Comparison of ENCODE assay signal across 8 cellular contexts in the genomic region with DNA sequence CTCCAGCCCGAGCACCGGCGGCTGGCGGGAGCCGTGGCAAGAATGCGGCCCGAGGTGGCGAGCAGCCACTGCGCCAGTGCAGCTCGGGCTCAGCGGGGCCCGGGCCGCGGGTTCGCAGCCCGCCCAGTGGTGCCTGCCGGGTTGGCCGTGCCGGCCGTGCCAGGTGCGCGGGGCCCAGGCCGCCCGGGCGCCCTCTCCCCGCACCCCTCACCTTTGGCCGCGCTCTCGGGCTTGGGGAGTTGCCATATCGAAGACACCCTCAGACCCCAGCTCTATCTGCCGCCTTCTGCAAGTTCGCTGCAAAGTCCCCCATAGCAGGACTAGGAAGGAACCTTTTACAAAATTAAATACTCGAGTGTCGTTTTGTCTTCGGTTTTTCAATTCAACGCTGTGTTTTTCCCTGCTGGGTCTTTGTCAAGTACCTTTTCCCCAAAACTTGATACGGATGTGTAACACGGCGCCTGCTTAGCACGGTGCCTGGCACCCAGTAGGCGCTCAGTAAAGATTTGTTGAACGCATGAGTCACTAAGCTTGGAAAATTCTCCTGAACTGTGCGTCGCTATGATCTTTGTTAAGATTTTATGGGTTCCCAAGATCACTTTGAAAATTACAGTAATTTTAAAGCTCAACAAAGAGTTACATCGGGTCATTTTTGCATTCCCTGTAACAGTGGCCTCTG. TPM values are rescaled to one million over a fixed set of nuclear protein-coding genes. Genes with fewer than 3 reads are reported as not detected.
DNase-seq lines count a peak whose midpoint lies in the region; ATAC-seq and TF ChIP-seq lines count a peak whose summit lies in the region.

No MANE protein-coding gene starts in this region.

- H3K4me3 ChIP-seq in AG10803 (ENCODE audit: low read length) (peak overlapping the region; percentile 92), SJSA1 (peak overlapping the region; percentile 86), esophagus muscularis mucosa (peak overlapping the region; percentile 64 to 93 (median 85))

- H3K9me3 ChIP-seq in SJSA1 (replicated peaks) (no peaks in the 10 kb centered on the region), esophagus muscularis mucosa (no peaks in the 10 kb centered on the region)

- peak overlapping the region; percentile 95 for H3K4me3 Mint-ChIP-seq in nephron progenitor cell

- H3K27me3 Mint-ChIP-seq in nephron progenitor cell (ENCODE audit: low read depth, poor library complexity): peaks cover 13% of the 10 kb centered on the region

- no peak for TF ChIP-seq EP300 in esophagus muscularis mucosa (IDR thresholded peaks at IDR 0.05)

- H3K4me1 Mint-ChIP-seq in nephron progenitor cell: peaks cover 34% of the 10 kb centered on the region

- no peak for TF ChIP-seq POLR2A in esophagus muscularis mucosa (IDR thresholded peaks at IDR 0.05; ENCODE audit: low read depth)

- peak; percentile 8 for DNase-seq in AG10803 (ENCODE audit: low read depth)
- peak in 1 of 2 experiments; percentile 24 for DNase-seq in SJSA1 (ENCODE audit: low read depth in 1 of 2, low spot score in 2 of 2)
- DNase-seq in esophagus muscularis mucosa (ENCODE audit: extremely low spot score): no peak
- no peak for DNase-seq in nephron progenitor cell
- DNase-seq in SW 1271 (lab: John Stamatoyannopoulos, UW): no peak
- DNase-seq in Ammon's horn (ENCODE audit: low spot score): no peak
- DNase-seq in activated effector memory CD4-positive, alpha-beta T cell treated with Interleukin-2 at 50 U/mL for 16 hours: no peak

- WGBS in esophagus muscularis mucosa: 10% methylated on average over 25 of the region's 45 CpGs

- H3K27ac ChIP-seq in SJSA1 (peak overlapping the region; percentile 42), esophagus muscularis mucosa (replicated peaks in 1 of 4) (peak overlapping the region; percentile 90 to 94 (median 92))

- ATAC-seq in GM19468 (IDR thresholded peaks at IDR 0.05; ENCODE audit: extremely low read depth, unreplicated experiment): peak; percentile 7

- peaks cover 5% of the 10 kb centered on the region; the same call in 1 of the 2 replicates for H3K4me1 ChIP-seq in SJSA1 (replicated peaks)
- peaks cover 32 to 56% (median 49%) of the 10 kb centered on the region in 4 donors for H3K4me1 ChIP-seq in esophagus muscularis mucosa

- intact Hi-C loops in esophagus muscularis mucosa (cut with DNase I): loop anchor here (5.0 to 10.0 kb wide), 2 partner anchors 35 to 197 kb away; no protein-coding TSS in a partner anchor

- H3K36me3 Mint-ChIP-seq in nephron progenitor cell (ENCODE audit: low read depth): peaks cover 4% of the 10 kb centered on the region

- TF ChIP-seq CTCF in AG10803 (conservative IDR thresholded peaks at IDR 0.05; ENCODE audit: low read length) (no peak), esophagus muscularis mucosa (IDR thresholded peaks at IDR 0.05) (no peak), nephron progenitor cell (IDR thresholded peaks at IDR 0.05) (no peak)

- H3K27ac Mint-ChIP-seq in nephron progenitor cell: peak overlapping the region; percentile 72

- H3K36me3 ChIP-seq in SJSA1 (peaks cover 21% of the 10 kb centered on the region; the same call in 1 of the 2 replicates), esophagus muscularis mucosa (peaks cover 0 to 18% (median 0%) of the 10 kb centered on the region in 4 donors)

- H3K9me3 Mint-ChIP-seq in nephron progenitor cell: no peaks in the 10 kb centered on the region

- H3K27me3 ChIP-seq in SJSA1 (replicated peaks) (no peaks in the 10 kb centered on the region), esophagus muscularis mucosa (no peaks in the 10 kb centered on the region)

RNA-seq across cellular contexts. Expression of gene STRADB, which starts 0.7 kb away (rescaled TPM):
- total RNA-seq in SJSA1 (2014; rRNA removed; shearing (Covaris generic)): 9.4 and 23.8 TPM in 2 replicates
- 10 to 100 TPM; 13.6 to 15.6 (median 14.1) TPM for total RNA-seq in esophagus muscularis mucosa

RNA-seq across cellular contexts. Expression of gene TRAK2, which starts 0.9 kb away (rescaled TPM):
- 19.2 and 39.8 TPM in 2 replicates for total RNA-seq in SJSA1 (2014; rRNA removed; shearing (Covaris generic))
- total RNA-seq in esophagus muscularis mucosa: 100 to 1,000 TPM in 2 of 4 donors, 10 to 100 TPM in 2; 73.1 to 114 (median 91.6) TPM
